Comparison of ENCODE assay signal across 1 cellular context in the genomic region with DNA sequence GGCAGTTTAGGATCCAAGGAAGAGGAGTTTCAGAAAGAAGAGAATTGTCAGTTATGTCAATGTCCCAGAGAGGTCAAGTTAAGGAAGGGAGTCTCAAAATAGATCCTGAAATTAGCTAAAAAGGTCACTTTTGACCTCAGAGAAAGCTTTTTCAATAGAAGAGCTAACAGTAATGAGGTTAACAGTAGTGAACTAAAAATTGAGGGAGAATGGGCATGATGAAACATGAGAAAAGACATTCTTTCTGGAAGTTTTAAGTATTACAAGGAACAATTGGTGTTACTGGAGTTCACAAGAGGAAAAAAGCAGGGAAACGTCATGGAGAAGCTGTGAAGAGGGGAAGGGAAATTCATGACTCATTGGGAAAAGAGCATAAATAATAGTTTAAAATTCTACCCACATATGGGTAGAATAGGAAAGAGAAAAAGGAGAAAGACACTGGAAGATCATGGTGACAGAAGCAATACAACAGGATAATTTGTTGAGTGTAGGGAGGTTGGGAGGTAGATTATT.
TF ChIP-seq lines count a peak whose summit lies in the region.

No MANE protein-coding gene starts in this region.

TF ChIP-seq in GM23338, 12 proteins besides CTCF, POLR2A, EP300 and RAD21 (continued from another document):
- TF ChIP-seq, protein P1, sequence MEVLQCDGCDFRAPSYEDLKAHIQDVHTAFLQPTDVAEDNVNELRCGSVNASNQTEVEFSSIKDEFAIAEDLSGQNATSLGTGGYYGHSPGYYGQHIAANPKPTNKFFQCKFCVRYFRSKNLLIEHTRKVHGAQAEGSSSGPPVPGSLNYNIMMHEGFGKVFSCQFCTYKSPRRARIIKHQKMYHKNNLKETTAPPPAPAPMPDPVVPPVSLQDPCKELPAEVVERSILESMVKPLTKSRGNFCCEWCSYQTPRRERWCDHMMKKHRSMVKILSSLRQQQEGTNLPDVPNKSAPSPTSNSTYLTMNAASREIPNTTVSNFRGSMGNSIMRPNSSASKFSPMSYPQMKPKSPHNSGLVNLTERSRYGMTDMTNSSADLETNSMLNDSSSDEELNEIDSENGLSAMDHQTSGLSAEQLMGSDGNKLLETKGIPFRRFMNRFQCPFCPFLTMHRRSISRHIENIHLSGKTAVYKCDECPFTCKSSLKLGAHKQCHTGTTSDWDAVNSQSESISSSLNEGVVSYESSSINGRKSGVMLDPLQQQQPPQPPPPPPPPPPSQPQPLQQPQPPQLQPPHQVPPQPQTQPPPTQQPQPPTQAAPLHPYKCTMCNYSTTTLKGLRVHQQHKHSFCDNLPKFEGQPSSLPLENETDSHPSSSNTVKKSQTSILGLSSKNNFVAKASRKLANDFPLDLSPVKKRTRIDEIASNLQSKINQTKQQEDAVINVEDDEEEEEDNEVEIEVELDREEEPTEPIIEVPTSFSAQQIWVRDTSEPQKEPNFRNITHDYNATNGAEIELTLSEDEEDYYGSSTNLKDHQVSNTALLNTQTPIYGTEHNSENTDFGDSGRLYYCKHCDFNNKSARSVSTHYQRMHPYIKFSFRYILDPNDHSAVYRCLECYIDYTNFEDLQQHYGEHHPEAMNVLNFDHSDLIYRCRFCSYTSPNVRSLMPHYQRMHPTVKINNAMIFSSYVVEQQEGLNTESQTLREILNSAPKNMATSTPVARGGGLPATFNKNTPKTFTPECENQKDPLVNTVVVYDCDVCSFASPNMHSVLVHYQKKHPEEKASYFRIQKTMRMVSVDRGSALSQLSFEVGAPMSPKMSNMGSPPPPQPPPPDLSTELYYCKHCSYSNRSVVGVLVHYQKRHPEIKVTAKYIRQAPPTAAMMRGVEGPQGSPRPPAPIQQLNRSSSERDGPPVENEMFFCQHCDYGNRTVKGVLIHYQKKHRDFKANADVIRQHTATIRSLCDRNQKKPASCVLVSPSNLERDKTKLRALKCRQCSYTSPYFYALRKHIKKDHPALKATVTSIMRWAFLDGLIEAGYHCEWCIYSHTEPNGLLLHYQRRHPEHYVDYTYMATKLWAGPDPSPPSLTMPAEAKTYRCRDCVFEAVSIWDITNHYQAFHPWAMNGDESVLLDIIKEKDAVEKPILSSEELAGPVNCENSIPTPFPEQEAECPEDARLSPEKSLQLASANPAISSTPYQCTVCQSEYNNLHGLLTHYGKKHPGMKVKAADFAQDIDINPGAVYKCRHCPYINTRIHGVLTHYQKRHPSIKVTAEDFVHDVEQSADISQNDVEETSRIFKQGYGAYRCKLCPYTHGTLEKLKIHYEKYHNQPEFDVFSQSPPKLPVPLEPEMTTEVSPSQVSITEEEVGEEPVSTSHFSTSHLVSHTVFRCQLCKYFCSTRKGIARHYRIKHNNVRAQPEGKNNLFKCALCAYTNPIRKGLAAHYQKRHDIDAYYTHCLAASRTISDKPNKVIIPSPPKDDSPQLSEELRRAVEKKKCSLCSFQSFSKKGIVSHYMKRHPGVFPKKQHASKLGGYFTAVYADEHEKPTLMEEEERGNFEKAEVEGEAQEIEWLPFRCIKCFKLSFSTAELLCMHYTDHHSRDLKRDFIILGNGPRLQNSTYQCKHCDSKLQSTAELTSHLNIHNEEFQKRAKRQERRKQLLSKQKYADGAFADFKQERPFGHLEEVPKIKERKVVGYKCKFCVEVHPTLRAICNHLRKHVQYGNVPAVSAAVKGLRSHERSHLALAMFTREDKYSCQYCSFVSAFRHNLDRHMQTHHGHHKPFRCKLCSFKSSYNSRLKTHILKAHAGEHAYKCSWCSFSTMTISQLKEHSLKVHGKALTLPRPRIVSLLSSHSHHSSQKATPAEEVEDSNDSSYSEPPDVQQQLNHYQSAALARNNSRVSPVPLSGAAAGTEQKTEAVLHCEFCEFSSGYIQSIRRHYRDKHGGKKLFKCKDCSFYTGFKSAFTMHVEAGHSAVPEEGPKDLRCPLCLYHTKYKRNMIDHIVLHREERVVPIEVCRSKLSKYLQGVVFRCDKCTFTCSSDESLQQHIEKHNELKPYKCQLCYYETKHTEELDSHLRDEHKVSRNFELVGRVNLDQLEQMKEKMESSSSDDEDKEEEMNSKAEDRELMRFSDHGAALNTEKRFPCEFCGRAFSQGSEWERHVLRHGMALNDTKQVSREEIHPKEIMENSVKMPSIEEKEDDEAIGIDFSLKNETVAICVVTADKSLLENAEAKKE (CRISPR knock-in tag; IDR thresholded peaks at IDR 0.05), result no peak
- no peak for TF ChIP-seq CREB1 (CRISPR knock-in tag; IDR thresholded peaks at IDR 0.05; ENCODE audit: low read depth)
- TF ChIP-seq ZNF114 (CRISPR knock-in tag; IDR thresholded peaks at IDR 0.05), result no peak
- no peak for TF ChIP-seq POLR2AphosphoS5 (IDR thresholded peaks at IDR 0.05; ENCODE audit: low read depth)
- TF ChIP-seq, protein P2, sequence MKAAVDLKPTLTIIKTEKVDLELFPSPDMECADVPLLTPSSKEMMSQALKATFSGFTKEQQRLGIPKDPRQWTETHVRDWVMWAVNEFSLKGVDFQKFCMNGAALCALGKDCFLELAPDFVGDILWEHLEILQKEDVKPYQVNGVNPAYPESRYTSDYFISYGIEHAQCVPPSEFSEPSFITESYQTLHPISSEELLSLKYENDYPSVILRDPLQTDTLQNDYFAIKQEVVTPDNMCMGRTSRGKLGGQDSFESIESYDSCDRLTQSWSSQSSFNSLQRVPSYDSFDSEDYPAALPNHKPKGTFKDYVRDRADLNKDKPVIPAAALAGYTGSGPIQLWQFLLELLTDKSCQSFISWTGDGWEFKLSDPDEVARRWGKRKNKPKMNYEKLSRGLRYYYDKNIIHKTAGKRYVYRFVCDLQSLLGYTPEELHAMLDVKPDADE (IDR thresholded peaks at IDR 0.05), result no peak
TF ChIP-seq in GM23338: peak in this region for 0.
